8 cellular contexts compared by ENCODE assay signal in genomic region chr22:42856865-42857704, GRCh38. TPM values are rescaled to one million over a fixed set of nuclear protein-coding genes. Genes with fewer than 3 reads are reported as not detected.
A peak's percentile ranks its signal among the peaks of the same experiment; 100 is the strongest.
DNase-seq lines count a peak whose midpoint lies in the region; ATAC-seq and TF ChIP-seq lines count a peak whose summit lies in the region.

Gene ARFGAP3, minus strand, starts transcription at chr22:42857273. Its CDS starts 91 bp downstream, at chr22:42857182.

- intact Hi-C loops in left ventricle myocardium superior (cut with micrococcal nuclease) (no loop called here), prostate gland (cut with DNase I) (no loop called here)

- H3K9me3 ChIP-seq in prostate gland = no peaks in the 10 kb centered on the region

- H3K4me1 ChIP-seq in prostate gland (replicated peaks) = no peaks in the 10 kb centered on the region

- H3K27me3 ChIP-seq in prostate gland (replicated peaks; ENCODE audit: insufficient read depth) = no peaks in the 10 kb centered on the region

- H3K27ac ChIP-seq in angular gyrus (ENCODE audit: low read depth, low read length) (peak within 1 kb of the TSS; percentile 84), prostate gland (peak within 1 kb of the TSS; percentile 97 to 99)

- H3K4me3 ChIP-seq in prostate gland = peak within 1 kb of the TSS; percentile 79 to 92

- H3K36me3 ChIP-seq in prostate gland = no peaks in the 10 kb centered on the region

- 9% methylated on average over 77 of the region's 111 CpGs for WGBS in prostate gland

- DNase-seq in NCI-H1694 treated with DMSO at 0.1 percent for 48 hours (lab: John Stamatoyannopoulos, UW) = peak; percentile 77
- DNase-seq in T-helper 2 cell = peak; percentile 90 to 95 (median 94)
- peak; percentile 98 for DNase-seq in left ventricle myocardium superior
- DNase-seq in prostate gland (ENCODE audit: low spot score) = peak; percentile 94
- peak; percentile 93 for DNase-seq in ureter (ENCODE audit: low spot score)

- peak; percentile 73 for ATAC-seq in HG02884 (IDR thresholded peaks at IDR 0.05; ENCODE audit: unreplicated experiment)
- ATAC-seq in left ventricle myocardium superior = peak; percentile 96

- peak in 1 of 4 experiments; percentile 24 for TF ChIP-seq CTCF in prostate gland (IDR thresholded peaks at IDR 0.05)

- TF ChIP-seq POLR2A in GM15510 (IDR thresholded peaks at IDR 0.05; ENCODE audit: borderline replicate concordance, extremely low read depth, insufficient read length) (peak; percentile 76), prostate gland (IDR thresholded peaks at IDR 0.05) (peak; percentile 98)

RNA-seq across cellular contexts. Expression of gene ARFGAP3, which starts in this region (rescaled TPM):
- total RNA-seq in left ventricle myocardium superior = 25.8 TPM
- total RNA-seq in prostate gland = 100 to 1,000 TPM in 1 of 2 donors, 10 to 100 TPM in 1; 92.9 to 127 TPM
- total RNA-seq in ureter = 32.8 TPM

Comparison
In these comparisons a context has a peak if more than half of its experiments do, and no peak if none do; other contexts are left out.
1. Peak in every context shown above with its lines: DNase-seq, ATAC-seq, H3K4me3 ChIP-seq and H3K27ac ChIP-seq.